In the genomic region with DNA sequence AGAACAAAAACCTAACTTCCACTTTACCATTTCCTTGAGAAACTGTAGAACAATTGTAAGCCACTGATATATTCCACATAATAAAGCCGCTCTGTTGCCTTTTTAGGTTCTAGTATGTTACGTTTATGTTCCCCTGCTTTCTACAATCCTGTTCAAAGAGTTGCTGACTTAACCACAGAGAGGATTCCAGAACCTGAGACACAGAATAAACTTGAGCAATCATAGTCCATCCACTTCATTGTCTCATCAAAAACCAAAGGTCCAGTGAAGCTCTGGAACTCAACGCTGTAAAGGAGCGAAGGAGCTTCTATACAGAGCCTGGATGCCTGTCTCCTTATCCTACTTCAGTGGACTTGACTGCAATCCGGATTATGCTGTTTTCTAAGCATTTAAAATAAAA, we compare ENCODE assay signal across 19 cellular contexts. TPM values are rescaled to one million over a fixed set of nuclear protein-coding genes. Genes with fewer than 3 reads are reported as not detected.
DNase-seq lines count a peak whose midpoint lies in the region; ATAC-seq and TF ChIP-seq lines count a peak whose summit lies in the region.
"Had no signal": no experiment of that assay in that cellular context is flagged by ENCODE, and none has a peak within 500 bp of the region (broad histone marks: within the 10 kb centered on the region; RNA-seq: fewer than 3 reads in every experiment).

No MANE protein-coding gene starts in this region.

- no peaks in the 10 kb centered on the region for H3K9me3 ChIP-seq in Panc1 (ENCODE audit: control insufficient read depth, insufficient read depth, low read depth, low read length)
- H3K9me3 ChIP-seq in colonic mucosa, result no peaks in the 10 kb centered on the region
- H3K9me3 ChIP-seq in muscle layer of colon (ENCODE audit: low read length), result no peaks in the 10 kb centered on the region
- no peaks in the 10 kb centered on the region for H3K9me3 ChIP-seq in suprapubic skin
- H3K9me3 ChIP-seq: MG63 had no signal

- in situ Hi-C loops in Panc1 (cut with HindIII; ENCODE audit: low pct_unique_long_range_greater_than_20kb, low sequenced_read_pairs), result no loop called here

- CTCF ChIA-PET in Panc1 (lab: Charles Lee), result no interaction called here

- BruUV-seq in Panc1 (replicated peaks; lab: Mats Ljungman, UMichigan), result no TSS peak

- intact Hi-C loops in Panc1 (cut with micrococcal nuclease; ENCODE audit: unreplicated experiment) (no loop called here), colonic mucosa (cut with DNase I) (no loop called here)

- TF ChIP-seq EP300 in suprapubic skin (IDR thresholded peaks at IDR 0.05), result no peak

- WGBS in suprapubic skin, result 91% methylated on average over 5 of the region's 5 CpGs

- no peak for TF ChIP-seq CTCF in Panc1 (IDR thresholded peaks at IDR 0.05)
- TF ChIP-seq CTCF in colonic mucosa (IDR thresholded peaks at IDR 0.05), result no peak
- no peak for TF ChIP-seq CTCF in suprapubic skin (IDR thresholded peaks at IDR 0.05)

- peak overlapping the region; percentile 81 for H3K27ac ChIP-seq in Panc1 (ENCODE audit: low read length)
- H3K27ac ChIP-seq in colonic mucosa, result peak overlapping the region; percentile 68
- peak overlapping the region; percentile 27 for H3K27ac ChIP-seq in muscle layer of colon (ENCODE audit: low read depth, low read length)
- peak overlapping the region; percentile 71 for H3K27ac ChIP-seq in suprapubic skin

- H3K27me3 ChIP-seq in Panc1 (ENCODE audit: control insufficient read depth, insufficient read depth, low read length) (no peaks in the 10 kb centered on the region), colonic mucosa (no peaks in the 10 kb centered on the region), muscle layer of colon (ENCODE audit: control insufficient read depth in 1 of 2, insufficient read depth in 2 of 2, low read length in 2 of 2) (no peaks in the 10 kb centered on the region), suprapubic skin (no peaks in the 10 kb centered on the region)
- H3K27me3 ChIP-seq: MG63 had no signal

- H3K4me3 ChIP-seq in Panc1 (ENCODE audit: low read depth in 2 of 2, low read length in 2 of 2) (no peak overlapping the region), colonic mucosa (no peak overlapping the region), muscle layer of colon (ENCODE audit: low read depth in 1 of 2, low read length in 2 of 2) (no peak overlapping the region), suprapubic skin (no peak overlapping the region)
- H3K4me3 ChIP-seq: MG63 had no signal

- DNase-seq in Panc1 (ENCODE audit: low read depth, low spot score) (no peak), colonic mucosa (no peak), suprapubic skin (ENCODE audit: low spot score in 2 of 2) (no peak)
- DNase-seq: activated CD4-positive, alpha-beta memory T cell treated with anti-CD3 and anti-CD28 coated beads, Interleukin-2, amount 10 ng/mL, durations not matched to agents 7 days and 5 days; amniotic stem cell; C1 segment of cervical spinal cord; DMS79 treated with DMSO at 0.1 percent for 48 hours; hypothalamus; left colon; MG63; naive thymus-derived CD8-positive, alpha-beta T cell; NCI-H187; NCI-H446 treated with DMSO at 0.1 percent for 48 hours had no signal

- ATAC-seq in Panc1 (no peak), HG03025 (IDR thresholded peaks at IDR 0.05; ENCODE audit: low FRiP score, unreplicated experiment) (no peak), GM19395 (IDR thresholded peaks at IDR 0.05; ENCODE audit: unreplicated experiment) (no peak), GM18868 (IDR thresholded peaks at IDR 0.05; ENCODE audit: unreplicated experiment) (no peak), HG02623 (IDR thresholded peaks at IDR 0.05; ENCODE audit: unreplicated experiment) (no peak)
- ATAC-seq: esophagus mucosa; left colon; naive thymus-derived CD8-positive, alpha-beta T cell had no signal

- H3K36me3 ChIP-seq in Panc1 (ENCODE audit: control insufficient read depth, insufficient read depth, low read length) (no peaks in the 10 kb centered on the region), colonic mucosa (no peaks in the 10 kb centered on the region), muscle layer of colon (ENCODE audit: insufficient read depth, low read length) (no peaks in the 10 kb centered on the region), suprapubic skin (no peaks in the 10 kb centered on the region)

- H3K9ac ChIP-seq in colonic mucosa (ENCODE audit: low read depth in 2 of 2, low read length in 2 of 2), result no peak overlapping the region
- no peak overlapping the region for H3K9ac ChIP-seq in muscle layer of colon (ENCODE audit: low read length)

- H3K4me1 ChIP-seq in Panc1 (ENCODE audit: control insufficient read depth, insufficient read depth, low read length) (peaks cover 25% of the 10 kb centered on the region), colonic mucosa (peaks cover 5% of the 10 kb centered on the region), muscle layer of colon (ENCODE audit: insufficient read depth, low read length) (peaks cover 61% of the 10 kb centered on the region), suprapubic skin (peaks cover 82% of the 10 kb centered on the region)

- no peak for TF ChIP-seq POLR2A in suprapubic skin (IDR thresholded peaks at IDR 0.05)

- POLR2A ChIA-PET in Panc1 (lab: Charles Lee), result interaction anchor here (0.6 kb wide), 1 partner anchor 743 kb away, joined by 3 read pairs; no protein-coding TSS in a partner anchor

RNA-seq across cellular contexts. Expression of gene STARD13, which starts 4.6 kb away (rescaled TPM):
- 6.5 TPM for total RNA-seq in Panc1 (2021; ENCODE audit: unreplicated experiment)
- polyA plus RNA-seq in Panc1 (2012; ENCODE audit: insufficient read length), result 2.8 TPM
- total RNA-seq in colonic mucosa, result 10 to 100 TPM; 21.3 to 30.2 TPM
- total RNA-seq in suprapubic skin, result 10 to 100 TPM in 3 of 4 donors, 1 to 10 TPM in 1; 7.9 to 31.4 (median 15.9) TPM
- total RNA-seq: naive thymus-derived CD8-positive, alpha-beta T cell had no signal
- polyA plus RNA-seq: naive thymus-derived CD8-positive, alpha-beta T cell had no signal

Comparison
In these comparisons a context has a peak if more than half of its experiments do, and no peak if none do; other contexts are left out.
1. H3K27ac ChIP-seq: peak in every context shown above with its lines; median percentile 81 in Panc1; 71 in suprapubic skin; 68 in colonic mucosa; 27 in muscle layer of colon.